ENCODE assay signal across 1 cellular context in genomic region chr12:132740652-132741051, GRCh38.
TF ChIP-seq lines count a peak whose summit lies in the region.

No MANE protein-coding gene starts in this region.

TF ChIP-seq in SK-N-SH treated with all-trans-retinoic acid at 6 μM for 48 hours, 23 proteins besides CTCF, POLR2A, EP300 and RAD21 (continued from another document):
- TF ChIP-seq, protein P1, sequence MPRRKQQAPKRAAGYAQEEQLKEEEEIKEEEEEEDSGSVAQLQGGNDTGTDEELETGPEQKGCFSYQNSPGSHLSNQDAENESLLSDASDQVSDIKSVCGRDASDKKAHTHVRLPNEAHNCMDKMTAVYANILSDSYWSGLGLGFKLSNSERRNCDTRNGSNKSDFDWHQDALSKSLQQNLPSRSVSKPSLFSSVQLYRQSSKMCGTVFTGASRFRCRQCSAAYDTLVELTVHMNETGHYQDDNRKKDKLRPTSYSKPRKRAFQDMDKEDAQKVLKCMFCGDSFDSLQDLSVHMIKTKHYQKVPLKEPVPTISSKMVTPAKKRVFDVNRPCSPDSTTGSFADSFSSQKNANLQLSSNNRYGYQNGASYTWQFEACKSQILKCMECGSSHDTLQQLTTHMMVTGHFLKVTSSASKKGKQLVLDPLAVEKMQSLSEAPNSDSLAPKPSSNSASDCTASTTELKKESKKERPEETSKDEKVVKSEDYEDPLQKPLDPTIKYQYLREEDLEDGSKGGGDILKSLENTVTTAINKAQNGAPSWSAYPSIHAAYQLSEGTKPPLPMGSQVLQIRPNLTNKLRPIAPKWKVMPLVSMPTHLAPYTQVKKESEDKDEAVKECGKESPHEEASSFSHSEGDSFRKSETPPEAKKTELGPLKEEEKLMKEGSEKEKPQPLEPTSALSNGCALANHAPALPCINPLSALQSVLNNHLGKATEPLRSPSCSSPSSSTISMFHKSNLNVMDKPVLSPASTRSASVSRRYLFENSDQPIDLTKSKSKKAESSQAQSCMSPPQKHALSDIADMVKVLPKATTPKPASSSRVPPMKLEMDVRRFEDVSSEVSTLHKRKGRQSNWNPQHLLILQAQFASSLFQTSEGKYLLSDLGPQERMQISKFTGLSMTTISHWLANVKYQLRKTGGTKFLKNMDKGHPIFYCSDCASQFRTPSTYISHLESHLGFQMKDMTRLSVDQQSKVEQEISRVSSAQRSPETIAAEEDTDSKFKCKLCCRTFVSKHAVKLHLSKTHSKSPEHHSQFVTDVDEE (CRISPR knock-in tag; IDR thresholded peaks at IDR 0.05), result no peak
- TF ChIP-seq TOX (CRISPR knock-in tag; IDR thresholded peaks at IDR 0.05; ENCODE audit: borderline replicate concordance), result no peak
- TF ChIP-seq RARB (CRISPR knock-in tag; IDR thresholded peaks at IDR 0.05), result no peak
- TF ChIP-seq ZFP3 (CRISPR knock-in tag; IDR thresholded peaks at IDR 0.05), result no peak
- TF ChIP-seq GLIS3 (CRISPR knock-in tag; IDR thresholded peaks at IDR 0.05), result no peak
- no peak for TF ChIP-seq ISL1 (CRISPR knock-in tag; IDR thresholded peaks at IDR 0.05)
- TF ChIP-seq ESRRG (CRISPR knock-in tag; IDR thresholded peaks at IDR 0.05), result no peak
- TF ChIP-seq, protein P2, sequence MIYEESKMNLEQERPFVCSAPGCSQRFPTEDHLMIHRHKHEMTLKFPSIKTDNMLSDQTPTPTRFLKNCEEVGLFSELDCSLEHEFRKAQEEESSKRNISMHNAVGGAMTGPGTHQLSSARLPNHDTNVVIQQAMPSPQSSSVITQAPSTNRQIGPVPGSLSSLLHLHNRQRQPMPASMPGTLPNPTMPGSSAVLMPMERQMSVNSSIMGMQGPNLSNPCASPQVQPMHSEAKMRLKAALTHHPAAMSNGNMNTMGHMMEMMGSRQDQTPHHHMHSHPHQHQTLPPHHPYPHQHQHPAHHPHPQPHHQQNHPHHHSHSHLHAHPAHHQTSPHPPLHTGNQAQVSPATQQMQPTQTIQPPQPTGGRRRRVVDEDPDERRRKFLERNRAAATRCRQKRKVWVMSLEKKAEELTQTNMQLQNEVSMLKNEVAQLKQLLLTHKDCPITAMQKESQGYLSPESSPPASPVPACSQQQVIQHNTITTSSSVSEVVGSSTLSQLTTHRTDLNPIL (CRISPR knock-in tag; IDR thresholded peaks at IDR 0.05; ENCODE audit: low read depth), result no peak
- TF ChIP-seq PPARA (CRISPR knock-in tag; IDR thresholded peaks at IDR 0.05; ENCODE audit: borderline replicate concordance), result no peak
- no peak for TF ChIP-seq BACH2 (CRISPR knock-in tag; IDR thresholded peaks at IDR 0.05; ENCODE audit: borderline replicate concordance)
